Comparison of ENCODE assay signal across 1 cellular context in genomic region chr7:138164804-138165203, GRCh38.
TF ChIP-seq lines count a peak whose summit lies in the region.

No MANE protein-coding gene starts in this region.

TF ChIP-seq in A549, 52 proteins besides CTCF, POLR2A, EP300 and RAD21:
- TF ChIP-seq, protein P1, sequence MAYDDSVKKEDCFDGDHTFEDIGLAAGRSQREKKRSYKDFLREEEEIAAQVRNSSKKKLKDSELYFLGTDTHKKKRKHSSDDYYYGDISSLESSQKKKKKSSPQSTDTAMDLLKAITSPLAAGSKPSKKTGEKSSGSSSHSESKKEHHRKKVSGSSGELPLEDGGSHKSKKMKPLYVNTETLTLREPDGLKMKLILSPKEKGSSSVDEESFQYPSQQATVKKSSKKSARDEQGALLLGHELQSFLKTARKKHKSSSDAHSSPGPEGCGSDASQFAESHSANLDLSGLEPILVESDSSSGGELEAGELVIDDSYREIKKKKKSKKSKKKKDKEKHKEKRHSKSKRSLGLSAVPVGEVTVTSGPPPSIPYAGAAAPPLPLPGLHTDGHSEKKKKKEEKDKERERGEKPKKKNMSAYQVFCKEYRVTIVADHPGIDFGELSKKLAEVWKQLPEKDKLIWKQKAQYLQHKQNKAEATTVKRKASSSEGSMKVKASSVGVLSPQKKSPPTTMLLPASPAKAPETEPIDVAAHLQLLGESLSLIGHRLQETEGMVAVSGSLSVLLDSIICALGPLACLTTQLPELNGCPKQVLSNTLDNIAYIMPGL (CRISPR knock-in tag; IDR thresholded peaks at IDR 0.05; ENCODE audit: borderline replicate concordance) = no peak
- TF ChIP-seq NR3C1 (IDR thresholded peaks at IDR 0.05) (no peak), HOXB5 (CRISPR knock-in tag; IDR thresholded peaks at IDR 0.05) (no peak), RCOR1 (IDR thresholded peaks at IDR 0.05; ENCODE audit: low read depth, low read length) (no peak), CBX2 (IDR thresholded peaks at IDR 0.05; ENCODE audit: borderline replicate concordance, low read depth) (no peak), EHMT2 (IDR thresholded peaks at IDR 0.05; ENCODE audit: low read depth) (no peak), BCL3 (IDR thresholded peaks at IDR 0.05) (no peak), ZFP36 (IDR thresholded peaks at IDR 0.05; ENCODE audit: borderline replicate concordance, partially characterized antibody) (peak; percentile 98)
- TF ChIP-seq, protein P2, sequence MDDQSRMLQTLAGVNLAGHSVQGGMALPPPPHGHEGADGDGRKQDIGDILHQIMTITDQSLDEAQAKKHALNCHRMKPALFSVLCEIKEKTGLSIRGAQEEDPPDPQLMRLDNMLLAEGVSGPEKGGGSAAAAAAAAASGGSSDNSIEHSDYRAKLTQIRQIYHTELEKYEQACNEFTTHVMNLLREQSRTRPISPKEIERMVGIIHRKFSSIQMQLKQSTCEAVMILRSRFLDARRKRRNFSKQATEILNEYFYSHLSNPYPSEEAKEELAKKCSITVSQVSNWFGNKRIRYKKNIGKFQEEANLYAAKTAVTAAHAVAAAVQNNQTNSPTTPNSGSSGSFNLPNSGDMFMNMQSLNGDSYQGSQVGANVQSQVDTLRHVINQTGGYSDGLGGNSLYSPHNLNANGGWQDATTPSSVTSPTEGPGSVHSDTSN (IDR thresholded peaks at IDR 0.05) = no peak
